3 cellular contexts compared by ENCODE assay signal in the genomic region with DNA sequence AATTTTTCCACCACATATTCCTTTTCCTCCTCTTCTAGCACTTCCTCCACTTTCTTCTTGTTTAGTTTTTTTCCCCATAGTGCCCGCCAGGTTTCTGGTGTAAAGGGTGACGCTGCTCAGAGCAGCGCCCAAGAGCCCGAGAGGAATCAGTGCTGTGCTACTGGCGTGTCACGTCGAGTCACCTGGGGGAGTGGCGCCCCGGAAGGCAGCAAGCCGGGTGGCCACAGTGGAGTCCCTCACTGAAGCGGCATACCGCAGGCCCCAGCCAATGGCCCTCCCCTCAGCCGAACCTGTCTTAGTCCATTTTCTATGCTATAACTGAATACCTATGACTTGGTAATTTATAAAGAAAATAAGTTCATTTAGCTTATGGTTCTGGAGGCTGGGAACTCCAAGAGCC.
"Had no signal": no experiment of that assay in that cellular context is flagged by ENCODE, and none has a peak within 500 bp of the region (broad histone marks: within the 10 kb centered on the region; RNA-seq: fewer than 3 reads in every experiment).

No MANE protein-coding gene starts in this region.

- H3K27me3 Mint-ChIP-seq: IgD-negative memory B cell had no signal

- H3K27ac Mint-ChIP-seq: IgD-negative memory B cell had no signal

- H3K4me1 Mint-ChIP-seq: IgD-negative memory B cell had no signal

- DNase-seq: IMR-90, KBM-7 had no signal
